14 cellular contexts compared by ENCODE assay signal in the genomic region with DNA sequence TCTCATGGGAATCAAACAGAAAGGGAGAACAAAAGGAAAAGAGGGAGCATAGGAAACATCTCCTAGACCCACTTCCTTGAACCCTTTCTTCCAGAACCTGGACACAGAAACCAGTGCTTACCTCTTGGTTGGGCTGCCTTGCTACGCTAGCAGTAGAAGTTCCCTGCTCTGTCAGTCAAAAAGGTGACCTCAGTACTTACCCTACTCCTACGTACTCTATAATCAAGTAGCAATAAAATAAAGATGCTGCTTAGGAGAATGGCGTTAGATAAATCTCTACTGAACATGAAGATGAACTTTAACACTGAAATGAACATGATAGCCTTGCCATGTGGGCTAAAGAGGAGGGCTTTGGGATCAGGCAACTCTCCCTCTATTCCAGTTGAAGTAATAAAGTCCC. TPM values are rescaled to one million over a fixed set of nuclear protein-coding genes. Genes with fewer than 3 reads are reported as not detected.
DNase-seq lines count a peak whose midpoint lies in the region; ATAC-seq and TF ChIP-seq lines count a peak whose summit lies in the region.
"Had no signal": no experiment of that assay in that cellular context is flagged by ENCODE, and none has a peak within 500 bp of the region (broad histone marks: within the 10 kb centered on the region; RNA-seq: fewer than 3 reads in every experiment).

No MANE protein-coding gene starts in this region.

- H4K91ac ChIP-seq in IMR-90 (ENCODE audit: insufficient read depth, low read depth, low read length) (peak overlapping the region; percentile 57; the same call in 1 of the 2 replicates), mesenchymal stem cell (ENCODE audit: low read length) (no peak overlapping the region)

- no peak overlapping the region for H3K23ac ChIP-seq in IMR-90 (ENCODE audit: low read depth, low read length)
- H3K23ac ChIP-seq in mesenchymal stem cell (ENCODE audit: low read length in 2 of 2): no peak overlapping the region

- no peaks in the 10 kb centered on the region for H4K20me1 ChIP-seq in IMR-90 (ENCODE audit: insufficient read depth, low read length)

- peaks cover 4% of the 10 kb centered on the region; the same call in 1 of the 2 replicates for H3K9me1 ChIP-seq in IMR-90 (ENCODE audit: insufficient read depth, low read length)

- CTCF ChIA-PET in HEK293T (lab: Yijun Ruan, JAX): no interaction called here
- CTCF ChIA-PET in IMR-90 (lab: Yijun Ruan, JAX): interaction anchor here (1.4 kb wide), 1 partner anchor 293 kb away, joined by 3 read pairs; no protein-coding TSS in a partner anchor

- H2BK15ac ChIP-seq in IMR-90 (ENCODE audit: low read depth, low read length) (no peak overlapping the region), mesenchymal stem cell (ENCODE audit: low read depth, poor library complexity, severe bottlenecking) (no peak overlapping the region)

- H2BK120ac ChIP-seq in IMR-90 (ENCODE audit: low read depth, low read length): peak overlapping the region; percentile 24; the same call in 1 of the 2 replicates
- H2BK120ac ChIP-seq in mesenchymal stem cell (ENCODE audit: low read depth, low read length): no peak overlapping the region

- no peak overlapping the region for H2BK5ac ChIP-seq in IMR-90 (ENCODE audit: low read depth, low read length, poor library complexity, severe bottlenecking)
- no peak overlapping the region for H2BK5ac ChIP-seq in mesenchymal stem cell (ENCODE audit: low read depth, low read length, poor library complexity, severe bottlenecking)

- TF ChIP-seq RAD21 in IMR-90 (IDR thresholded peaks at IDR 0.05; ENCODE audit: low read length): no peak

- ATAC-seq in IMR-90 (ENCODE audit: low read depth) (no peak), HG02852 (IDR thresholded peaks at IDR 0.05; ENCODE audit: unreplicated experiment) (no peak), HG02759 (IDR thresholded peaks at IDR 0.05; ENCODE audit: unreplicated experiment) (no peak)

- H2AK5ac ChIP-seq in IMR-90 (ENCODE audit: low read depth, low read length) (no peak overlapping the region), mesenchymal stem cell (ENCODE audit: low read length, severe bottlenecking) (peak overlapping the region; percentile 54)

- H3K4me2 ChIP-seq in IMR-90 (ENCODE audit: low read depth, low read length): no peak overlapping the region
- H3K4me2 ChIP-seq in mesenchymal stem cell (ENCODE audit: low read length, poor library complexity, severe bottlenecking): no peak overlapping the region

- H3K79me1 ChIP-seq in IMR-90 (ENCODE audit: low read depth in 1 of 2, low read length in 2 of 2) (peaks cover 3 to 28% of the 10 kb centered on the region in 2 experiments; a peak in 2 of 4 replicates), mesenchymal stem cell (replicated peaks; ENCODE audit: low read length, poor library complexity, severe bottlenecking) (peaks cover 16% of the 10 kb centered on the region)

- no peak overlapping the region for H3K9ac ChIP-seq in IMR-90 (ENCODE audit: low read depth, low read length)
- H3K9ac ChIP-seq in mesenchymal stem cell (ENCODE audit: low read length): no peak overlapping the region

- no CpG with 5 or more reads among the region's 3 CpGs for WGBS in IMR-90 (ENCODE audit: extremely low coverage in 2 of 2, insufficient read length in 1 of 2), 2 experiments
- WGBS in mesenchymal stem cell: 68% methylated on average over 2 of the region's 3 CpGs

- H3K9me3 ChIP-seq in IMR-90 (ENCODE audit: control insufficient read depth, insufficient read depth, low read length) (no peaks in the 10 kb centered on the region), mesenchymal stem cell (ENCODE audit: control insufficient read depth, low read length) (no peaks in the 10 kb centered on the region)
- H3K9me3 ChIP-seq: HAP-1 had no signal

- no peak overlapping the region for H3K56ac ChIP-seq in IMR-90 (ENCODE audit: extremely low read depth, insufficient read depth, low read length)

- H3K18ac ChIP-seq in IMR-90 (ENCODE audit: low read depth, low read length) (no peak overlapping the region; the same call in 1 of the 2 replicates), mesenchymal stem cell (ENCODE audit: low read depth in 1 of 2, low read length in 2 of 2) (no peak overlapping the region)

- intact Hi-C loops in IMR-90 (cut with micrococcal nuclease): loop anchor here (10.0 kb wide), 1 partner anchor 141 kb away; no protein-coding TSS in a partner anchor

- H3K4ac ChIP-seq in IMR-90 (ENCODE audit: low read depth, low read length) (no peak overlapping the region), mesenchymal stem cell (ENCODE audit: low read depth in 1 of 2, low read length in 2 of 2) (no peak overlapping the region)

- TF ChIP-seq CTCF in IMR-90 (conservative IDR thresholded peaks at IDR 0.05; ENCODE audit: low read depth, low read length): no peak

- H3K4me1 ChIP-seq in IMR-90 (ENCODE audit: control insufficient read depth, insufficient read depth, low read length): peaks cover 16% of the 10 kb centered on the region
- H3K4me1 ChIP-seq in mesenchymal stem cell (ENCODE audit: control insufficient read depth, insufficient read depth, low read depth, low read length): peaks cover 5% of the 10 kb centered on the region

- H3K4me3 ChIP-seq in IMR-90 (ENCODE audit: insufficient read depth, low read depth, low read length): no peak overlapping the region
- no peak overlapping the region for H3K4me3 ChIP-seq in mesenchymal stem cell (ENCODE audit: insufficient read depth in 1 of 2, low read depth in 1 of 2, low read length in 2 of 2)
- H3K4me3 ChIP-seq: HAP-1 had no signal

- TF ChIP-seq POLR2A in IMR-90 (IDR thresholded peaks at IDR 0.05; ENCODE audit: low read depth, low read length): no peak

- no peak overlapping the region for H2BK12ac ChIP-seq in mesenchymal stem cell (ENCODE audit: low read length in 2 of 2)

- H3K27me3 ChIP-seq in IMR-90 (ENCODE audit: control insufficient read depth, insufficient read depth, low read length) (no peaks in the 10 kb centered on the region), mesenchymal stem cell (ENCODE audit: control insufficient read depth in 1 of 2, insufficient read depth in 1 of 2, low read length in 2 of 2) (no peaks in the 10 kb centered on the region)

- H2BK20ac ChIP-seq in IMR-90 (ENCODE audit: low read depth, low read length): peak overlapping the region; percentile 12; the same call in 1 of the 2 replicates

- in situ Hi-C loops in IMR-90 (cut with MboI; ENCODE audit: low sequenced_read_pairs): no loop called here

- no peak overlapping the region for H2AFZ ChIP-seq in IMR-90 (replicated peaks; ENCODE audit: low read length, poor library complexity)
- H2AFZ ChIP-seq in mesenchymal stem cell (ENCODE audit: low read depth, low read length): no peak overlapping the region

- dilution Hi-C loops in IMR-90 (cut with HindIII; ENCODE audit: low sequenced_read_pairs, unreplicated experiment): no loop called here

- H2AK9ac ChIP-seq in IMR-90 (replicated peaks; ENCODE audit: low read depth, low read length, poor library complexity): no peak overlapping the region

- 0 out of 2 replicates have a peak overlapping the region, but pooled peaks have one; percentile 31 for H3K14ac ChIP-seq in IMR-90 (replicated peaks; ENCODE audit: low read depth, low read length)
- no peak overlapping the region for H3K14ac ChIP-seq in mesenchymal stem cell (ENCODE audit: low read length in 2 of 2)

- no peak for DNase-seq in HEK293T (ENCODE audit: extremely low spot score)
- DNase-seq in IMR-90: no peak
- DNase-seq in mesenchymal stem cell: no peak
- DNase-seq in D341Med (ENCODE audit: low spot score): no peak
- DNase-seq: C1 segment of cervical spinal cord; Calu3; CD4-positive, alpha-beta memory T cell; COR-L47; DMS153; DND-41; GOT3 had no signal

- BruUV-seq in IMR-90 (replicated peaks; lab: Mats Ljungman, UMichigan): no TSS peak

- H4K8ac ChIP-seq in IMR-90 (ENCODE audit: low read depth in 2 of 2, low read length in 2 of 2) (no peak overlapping the region), mesenchymal stem cell (ENCODE audit: low read length) (no peak overlapping the region)

- H3K27ac ChIP-seq in IMR-90 (ENCODE audit: insufficient read depth, low read length) (no peak overlapping the region), mesenchymal stem cell (ENCODE audit: low read length, poor library complexity, severe bottlenecking) (no peak overlapping the region)

- H4K5ac ChIP-seq in IMR-90 (ENCODE audit: low read depth, low read length): no peak overlapping the region

- no peaks in the 10 kb centered on the region for H3K36me3 ChIP-seq in IMR-90 (ENCODE audit: control insufficient read depth, insufficient read depth, low read length)
- H3K36me3 ChIP-seq in mesenchymal stem cell (ENCODE audit: control insufficient read depth in 1 of 2, insufficient read depth in 2 of 2, low read depth in 1 of 2, low read length in 2 of 2): no peaks in the 10 kb centered on the region
- H3K36me3 ChIP-seq: HAP-1 had no signal

- POLR2A ChIA-PET in HEK293T (lab: Yijun Ruan, JAX): no interaction called here
- POLR2A ChIA-PET in IMR-90 (lab: Charles Lee; ENCODE audit: unreplicated experiment): no interaction called here

TF ChIP-seq in HEK293T, 16 proteins besides CTCF, POLR2A, EP300 and RAD21 (continues in another document):
- no peak for TF ChIP-seq ZNF384 (IDR thresholded peaks at IDR 0.05)

TF ChIP-seq in IMR-90, 13 proteins besides CTCF, POLR2A, EP300 and RAD21 (continues in another document):
- TF ChIP-seq MAFK (IDR thresholded peaks at IDR 0.05; ENCODE audit: low read depth, low read length) (no peak), SMC3 (IDR thresholded peaks at IDR 0.05; ENCODE audit: low read depth, low read length) (no peak), MAZ (IDR thresholded peaks at IDR 0.05; ENCODE audit: borderline replicate concordance, low read depth, low read length) (no peak), RCOR1 (IDR thresholded peaks at IDR 0.05; ENCODE audit: insufficient replicate concordance, low read length) (no peak), CEBPB (IDR thresholded peaks at IDR 0.05; ENCODE audit: low read depth, low read length) (no peak), CHD1 (IDR thresholded peaks at IDR 0.05; ENCODE audit: low read depth, low read length) (no peak), NFE2L2 (IDR thresholded peaks at IDR 0.05; ENCODE audit: low read depth, low read length) (no peak)

RNA-seq across cellular contexts. Expression of a gene that starts 7.4 kb away (rescaled TPM):
- total RNA-seq in IMR-90 (2012; rRNA removed): 99.4 and 130 TPM in 2 replicates
- 26.0 and 30.5 TPM in 2 replicates for polyA plus RNA-seq in IMR-90 (2012; rRNA removed)
- polyA plus RNA-seq in IMR-90 (2012; cell fraction: cytosol; rRNA removed): 6.7 and 7.6 TPM in 2 replicates
- 4.5 and 34.9 TPM in 2 replicates for polyA plus RNA-seq in IMR-90 (2012; cell fraction: nucleus; rRNA removed; ENCODE audit: low replicate concordance)
- 2.2 TPM for polyA plus RNA-seq in mesenchymal stem cell (2013, experiment 1 of 2)
- polyA plus RNA-seq in mesenchymal stem cell (2013, experiment 2 of 2): 2.2 TPM
- total RNA-seq: CD4-positive, alpha-beta memory T cell had no signal
- polyA plus RNA-seq: CD4-positive, alpha-beta memory T cell had no signal

RNA-seq across cellular contexts. Expression of a gene that starts 59.2 kb away (rescaled TPM):
- 96.7 and 97.9 TPM in 2 replicates for total RNA-seq in IMR-90 (2012; rRNA removed)
- 117 and 135 TPM in 2 replicates for polyA plus RNA-seq in IMR-90 (2012; rRNA removed)
- 92.2 and 182 TPM in 2 replicates for polyA plus RNA-seq in IMR-90 (2012; cell fraction: cytosol; rRNA removed)
- 66.5 and 87.9 TPM in 2 replicates for polyA plus RNA-seq in IMR-90 (2012; cell fraction: nucleus; rRNA removed; ENCODE audit: low replicate concordance)
- 14.6 TPM for polyA plus RNA-seq in mesenchymal stem cell (2013, experiment 1 of 2)
- polyA plus RNA-seq in mesenchymal stem cell (2013, experiment 2 of 2): 15.4 TPM
- polyA plus RNA-seq: CD4-positive, alpha-beta memory T cell had no signal
